In the genomic region with DNA sequence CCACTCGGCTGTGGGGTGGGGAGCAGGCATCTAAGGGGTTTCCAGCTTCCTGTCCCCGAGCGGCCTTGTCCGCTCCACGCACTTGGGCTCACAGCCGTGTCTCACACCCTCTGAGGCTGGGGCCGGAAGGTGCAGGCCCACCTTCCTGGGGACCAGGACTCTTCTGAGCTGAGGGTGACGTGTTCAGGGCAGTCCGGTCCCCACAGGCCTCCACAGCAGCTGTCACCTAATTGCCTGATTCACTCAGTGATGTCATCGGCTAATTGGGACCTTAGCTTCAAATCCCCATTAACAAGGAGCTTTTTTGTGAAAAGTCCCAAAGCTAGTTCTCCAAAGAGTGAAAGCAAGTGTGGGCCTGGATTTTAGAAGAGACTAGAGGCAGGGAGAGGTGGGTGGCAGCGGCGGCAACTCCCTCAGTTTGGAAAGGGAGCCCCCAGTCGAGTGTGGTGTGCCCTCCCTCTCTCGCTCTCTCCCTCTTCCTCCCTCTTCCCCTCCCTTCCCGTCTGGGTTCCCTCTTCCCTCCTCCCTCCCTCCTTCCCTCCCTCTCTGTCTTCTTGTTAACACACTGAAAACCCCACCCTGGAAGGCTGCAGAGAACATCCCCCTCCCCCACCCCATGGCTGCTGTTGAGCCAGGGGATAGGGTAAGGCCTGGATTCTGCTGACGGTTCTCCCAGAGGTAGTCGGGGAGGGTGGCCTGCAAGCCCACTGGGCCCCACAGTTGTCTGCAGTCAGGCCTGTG, we compare ENCODE assay signal across 2 cellular contexts.
A peak's percentile ranks its signal among the peaks of the same experiment; 100 is the strongest.
TF ChIP-seq lines count a peak whose summit lies in the region.

No MANE protein-coding gene starts in this region.

TF ChIP-seq in HEK293, 187 proteins besides CTCF, POLR2A, EP300 and RAD21:
- TF ChIP-seq, protein P1, sequence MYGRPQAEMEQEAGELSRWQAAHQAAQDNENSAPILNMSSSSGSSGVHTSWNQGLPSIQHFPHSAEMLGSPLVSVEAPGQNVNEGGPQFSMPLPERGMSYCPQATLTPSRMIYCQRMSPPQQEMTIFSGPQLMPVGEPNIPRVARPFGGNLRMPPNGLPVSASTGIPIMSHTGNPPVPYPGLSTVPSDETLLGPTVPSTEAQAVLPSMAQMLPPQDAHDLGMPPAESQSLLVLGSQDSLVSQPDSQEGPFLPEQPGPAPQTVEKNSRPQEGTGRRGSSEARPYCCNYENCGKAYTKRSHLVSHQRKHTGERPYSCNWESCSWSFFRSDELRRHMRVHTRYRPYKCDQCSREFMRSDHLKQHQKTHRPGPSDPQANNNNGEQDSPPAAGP (tag by site-specific recombination; IDR thresholded peaks at IDR 0.05) = peak; percentile 88; the same call in 1 of the 2 replicates
- TF ChIP-seq ZNF530 (tag by site-specific recombination; IDR thresholded peaks at IDR 0.05; ENCODE audit: low read depth) (no peak), FEZF1 (tag by site-specific recombination; IDR thresholded peaks at IDR 0.05) (no peak), ZFP41 (tag by site-specific recombination; IDR thresholded peaks at IDR 0.05; ENCODE audit: borderline replicate concordance) (no peak), ZNF354C (tag by site-specific recombination; IDR thresholded peaks at IDR 0.05; ENCODE audit: borderline replicate concordance, low read depth) (no peak), ATF2 (tag by site-specific recombination; IDR thresholded peaks at IDR 0.05; ENCODE audit: low read depth) (peak; percentile 77), KLF7 (tag by site-specific recombination; IDR thresholded peaks at IDR 0.05; ENCODE audit: borderline replicate concordance) (no peak), ZBTB21 (tag by site-specific recombination; IDR thresholded peaks at IDR 0.05) (peak; percentile 78), WT1 (tag by site-specific recombination; IDR thresholded peaks at IDR 0.05) (peak; percentile 57), ZFHX2 (tag by site-specific recombination; conservative IDR thresholded peaks at IDR 0.05) (peak; percentile 37), ZNF398 (tag by site-specific recombination; IDR thresholded peaks at IDR 0.05) (peak; percentile 91), ZNF335 (tag by site-specific recombination; conservative IDR thresholded peaks at IDR 0.05) (peak; percentile 48; the same call in 1 of the 2 replicates), TRIM28 (IDR thresholded peaks at IDR 0.05; ENCODE audit: borderline replicate concordance, low read length) (no peak), ZNF350 (tag by site-specific recombination; IDR thresholded peaks at IDR 0.05) (no peak), ZNF521 (tag by site-specific recombination; IDR thresholded peaks at IDR 0.05) (no peak), SP7 (tag by site-specific recombination; IDR thresholded peaks at IDR 0.05) (peak; percentile 79), ZNF629 (tag by site-specific recombination; IDR thresholded peaks at IDR 0.05) (peak; percentile 83), ZNF280D (tag by site-specific recombination; IDR thresholded peaks at IDR 0.05) (no peak), ZNF791 (tag by site-specific recombination; IDR thresholded peaks at IDR 0.05) (no peak), ZNF10 (tag by site-specific recombination; IDR thresholded peaks at IDR 0.05) (no peak)

TF ChIP-seq in neural cell, 6 proteins besides CTCF, POLR2A, EP300 and RAD21 (continued from another document):
- TF ChIP-seq, protein P2, sequence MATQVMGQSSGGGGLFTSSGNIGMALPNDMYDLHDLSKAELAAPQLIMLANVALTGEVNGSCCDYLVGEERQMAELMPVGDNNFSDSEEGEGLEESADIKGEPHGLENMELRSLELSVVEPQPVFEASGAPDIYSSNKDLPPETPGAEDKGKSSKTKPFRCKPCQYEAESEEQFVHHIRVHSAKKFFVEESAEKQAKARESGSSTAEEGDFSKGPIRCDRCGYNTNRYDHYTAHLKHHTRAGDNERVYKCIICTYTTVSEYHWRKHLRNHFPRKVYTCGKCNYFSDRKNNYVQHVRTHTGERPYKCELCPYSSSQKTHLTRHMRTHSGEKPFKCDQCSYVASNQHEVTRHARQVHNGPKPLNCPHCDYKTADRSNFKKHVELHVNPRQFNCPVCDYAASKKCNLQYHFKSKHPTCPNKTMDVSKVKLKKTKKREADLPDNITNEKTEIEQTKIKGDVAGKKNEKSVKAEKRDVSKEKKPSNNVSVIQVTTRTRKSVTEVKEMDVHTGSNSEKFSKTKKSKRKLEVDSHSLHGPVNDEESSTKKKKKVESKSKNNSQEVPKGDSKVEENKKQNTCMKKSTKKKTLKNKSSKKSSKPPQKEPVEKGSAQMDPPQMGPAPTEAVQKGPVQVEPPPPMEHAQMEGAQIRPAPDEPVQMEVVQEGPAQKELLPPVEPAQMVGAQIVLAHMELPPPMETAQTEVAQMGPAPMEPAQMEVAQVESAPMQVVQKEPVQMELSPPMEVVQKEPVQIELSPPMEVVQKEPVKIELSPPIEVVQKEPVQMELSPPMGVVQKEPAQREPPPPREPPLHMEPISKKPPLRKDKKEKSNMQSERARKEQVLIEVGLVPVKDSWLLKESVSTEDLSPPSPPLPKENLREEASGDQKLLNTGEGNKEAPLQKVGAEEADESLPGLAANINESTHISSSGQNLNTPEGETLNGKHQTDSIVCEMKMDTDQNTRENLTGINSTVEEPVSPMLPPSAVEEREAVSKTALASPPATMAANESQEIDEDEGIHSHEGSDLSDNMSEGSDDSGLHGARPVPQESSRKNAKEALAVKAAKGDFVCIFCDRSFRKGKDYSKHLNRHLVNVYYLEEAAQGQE (IDR thresholded peaks at IDR 0.05; ENCODE audit: borderline replicate concordance) = no peak
- TF ChIP-seq TAF1 (IDR thresholded peaks at IDR 0.05; ENCODE audit: low read depth) (no peak), MXI1 (conservative IDR thresholded peaks at IDR 0.05; ENCODE audit: poor library complexity, severe bottlenecking) (no peak)
